In genomic region chr6:33317668-33318425, GRCh38 we compare ENCODE assay signal across 1 cellular context.
A peak's percentile ranks its signal among the peaks of the same experiment; 100 is the strongest.
TF ChIP-seq lines count a peak whose summit lies in the region.

TSS of gene ZBTB22 (minus strand) at chr6:33317744. CDS start at chr6:33316916, 828 bp downstream.

TF ChIP-seq in HepG2, 621 proteins besides CTCF, POLR2A, EP300 and RAD21 (continued from another document and continues in another):
- TF ChIP-seq NR0B2 (CRISPR knock-in tag; IDR thresholded peaks at IDR 0.05) (no peak), MAX (IDR thresholded peaks at IDR 0.05) (peak; percentile 65), ATF7-NPFF (CRISPR knock-in tag; IDR thresholded peaks at IDR 0.05; ENCODE audit: low read depth) (peak; percentile 43; the same call in 1 of the 2 replicates), ZBTB37 (CRISPR knock-in tag; IDR thresholded peaks at IDR 0.05) (no peak), ZNF24 (IDR thresholded peaks at IDR 0.05) (no peak), SNAPC4 (CRISPR knock-in tag; IDR thresholded peaks at IDR 0.05) (no peak), MEIS2 (CRISPR knock-in tag; IDR thresholded peaks at IDR 0.05) (0 out of 2 replicates have a peak, but pooled peaks have one; percentile 3), ZNF639 (CRISPR knock-in tag; conservative IDR thresholded peaks at IDR 0.05) (no peak), ZSCAN31 (CRISPR knock-in tag; IDR thresholded peaks at IDR 0.05; ENCODE audit: low read depth) (0 out of 2 replicates have a peak, but pooled peaks have one; percentile 32), ZNF260 (CRISPR knock-in tag; IDR thresholded peaks at IDR 0.05; ENCODE audit: borderline replicate concordance, low read depth) (no peak), NAIF1 (CRISPR knock-in tag; IDR thresholded peaks at IDR 0.05; ENCODE audit: borderline replicate concordance) (no peak; the same call in 1 of the 2 replicates), BCL6 (CRISPR knock-in tag; IDR thresholded peaks at IDR 0.05) (no peak), SSRP1 (CRISPR knock-in tag; IDR thresholded peaks at IDR 0.05) (0 out of 2 replicates have a peak, but pooled peaks have one; percentile 29), ZNF615 (CRISPR knock-in tag; IDR thresholded peaks at IDR 0.05; ENCODE audit: borderline replicate concordance) (no peak), ZNF598 (CRISPR knock-in tag; IDR thresholded peaks at IDR 0.05; ENCODE audit: borderline replicate concordance) (no peak), TAF15 (IDR thresholded peaks at IDR 0.05; ENCODE audit: low read depth, low read length, poor library complexity, severe bottlenecking) (no peak), ZNF574 (CRISPR knock-in tag; IDR thresholded peaks at IDR 0.05) (0 out of 2 replicates have a peak, but pooled peaks have one; percentile 41), GLI4 (CRISPR knock-in tag; IDR thresholded peaks at IDR 0.05; ENCODE audit: borderline replicate concordance) (no peak; the same call in 1 of the 2 replicates), NFATC3 (CRISPR knock-in tag; IDR thresholded peaks at IDR 0.05) (no peak), HNRNPL (IDR thresholded peaks at IDR 0.05; ENCODE audit: low read depth, low read length) (no peak), ZNF484 (CRISPR knock-in tag; IDR thresholded peaks at IDR 0.05; ENCODE audit: borderline replicate concordance, low read depth) (no peak), MAFG (CRISPR knock-in tag; IDR thresholded peaks at IDR 0.05) (no peak), PTBP1 (IDR thresholded peaks at IDR 0.05; ENCODE audit: low read depth, low read length, poor library complexity, severe bottlenecking) (no peak), GABPA (IDR thresholded peaks at IDR 0.05; ENCODE audit: low read depth, low read length) (no peak), GABPA (CRISPR knock-in tag; IDR thresholded peaks at IDR 0.05; ENCODE audit: low read depth) (no peak; the same call in none of the 2 replicates), KLF15 (CRISPR knock-in tag; IDR thresholded peaks at IDR 0.05; ENCODE audit: borderline replicate concordance) (no peak; the same call in 1 of the 2 replicates), NCOR1 (IDR thresholded peaks at IDR 0.05; ENCODE audit: borderline replicate concordance, low read length) (peak; percentile 25; the same call in 1 of the 2 replicates), MBNL3 (CRISPR knock-in tag; conservative IDR thresholded peaks at IDR 0.05) (no peak), ZFP62 (CRISPR knock-in tag; IDR thresholded peaks at IDR 0.05) (no peak), SAFB2 (CRISPR knock-in tag; IDR thresholded peaks at IDR 0.05; ENCODE audit: borderline replicate concordance, low read depth) (no peak), REPIN1 (CRISPR knock-in tag; IDR thresholded peaks at IDR 0.05; ENCODE audit: borderline replicate concordance, low read depth) (no peak), ZSCAN29 (CRISPR knock-in tag; conservative IDR thresholded peaks at IDR 0.05) (no peak), SYNCRIP (IDR thresholded peaks at IDR 0.05; ENCODE audit: insufficient read depth, low read depth, low read length) (no peak), SNAPC5 (CRISPR knock-in tag; IDR thresholded peaks at IDR 0.05; ENCODE audit: borderline replicate concordance) (no peak), CAMTA2 (CRISPR knock-in tag; IDR thresholded peaks at IDR 0.05; ENCODE audit: borderline replicate concordance) (no peak), ELK4 (CRISPR knock-in tag; IDR thresholded peaks at IDR 0.05; ENCODE audit: borderline replicate concordance) (no peak), ZNF407 (CRISPR knock-in tag; IDR thresholded peaks at IDR 0.05; ENCODE audit: not compliant biosample characterization) (peak; percentile 70), ATF7 (IDR thresholded peaks at IDR 0.05) (no peak), ATF7 (CRISPR knock-in tag; IDR thresholded peaks at IDR 0.05) (no peak), PHF5A (CRISPR knock-in tag; IDR thresholded peaks at IDR 0.05; ENCODE audit: low read depth, unreplicated experiment) (peak; percentile 35)
